Comparison of ENCODE assay signal across 1 cellular context in the genomic region with DNA sequence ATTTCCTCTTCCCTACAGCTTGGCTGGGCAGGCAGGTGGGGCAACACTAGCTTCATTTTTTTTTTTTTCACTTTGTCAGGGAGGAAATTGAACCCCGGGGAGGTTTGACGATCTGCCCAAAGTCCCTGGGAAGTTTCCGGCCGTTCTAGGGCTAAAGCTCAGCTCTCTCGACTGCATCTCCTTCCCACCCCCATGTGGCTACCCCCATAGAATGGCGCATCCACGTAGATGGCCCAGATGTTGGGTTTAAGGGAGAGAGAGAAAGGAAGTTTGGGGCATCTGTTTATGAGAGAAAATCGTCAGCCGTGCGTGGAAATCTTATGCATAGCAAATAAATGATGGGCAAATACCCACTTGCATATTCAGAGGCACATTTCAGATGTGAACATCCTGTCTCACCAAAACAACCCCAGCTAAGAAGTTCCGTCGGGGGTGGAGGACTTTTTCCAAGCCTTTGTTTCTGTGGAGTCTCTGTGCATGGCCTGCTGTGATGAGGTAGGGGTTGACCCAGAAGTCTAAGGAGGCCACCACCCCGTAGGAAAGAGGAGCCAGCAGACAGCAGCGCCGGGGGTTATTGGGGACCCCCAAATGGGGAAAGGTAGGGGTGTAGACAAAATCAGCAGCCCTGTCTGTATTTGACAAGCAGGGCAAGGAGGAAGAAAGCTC.
TF ChIP-seq lines count a peak whose summit lies in the region.

No MANE protein-coding gene starts in this region.

TF ChIP-seq in GM23338, 12 proteins besides CTCF, POLR2A, EP300 and RAD21 (continued from another document):
- TF ChIP-seq, protein P1, sequence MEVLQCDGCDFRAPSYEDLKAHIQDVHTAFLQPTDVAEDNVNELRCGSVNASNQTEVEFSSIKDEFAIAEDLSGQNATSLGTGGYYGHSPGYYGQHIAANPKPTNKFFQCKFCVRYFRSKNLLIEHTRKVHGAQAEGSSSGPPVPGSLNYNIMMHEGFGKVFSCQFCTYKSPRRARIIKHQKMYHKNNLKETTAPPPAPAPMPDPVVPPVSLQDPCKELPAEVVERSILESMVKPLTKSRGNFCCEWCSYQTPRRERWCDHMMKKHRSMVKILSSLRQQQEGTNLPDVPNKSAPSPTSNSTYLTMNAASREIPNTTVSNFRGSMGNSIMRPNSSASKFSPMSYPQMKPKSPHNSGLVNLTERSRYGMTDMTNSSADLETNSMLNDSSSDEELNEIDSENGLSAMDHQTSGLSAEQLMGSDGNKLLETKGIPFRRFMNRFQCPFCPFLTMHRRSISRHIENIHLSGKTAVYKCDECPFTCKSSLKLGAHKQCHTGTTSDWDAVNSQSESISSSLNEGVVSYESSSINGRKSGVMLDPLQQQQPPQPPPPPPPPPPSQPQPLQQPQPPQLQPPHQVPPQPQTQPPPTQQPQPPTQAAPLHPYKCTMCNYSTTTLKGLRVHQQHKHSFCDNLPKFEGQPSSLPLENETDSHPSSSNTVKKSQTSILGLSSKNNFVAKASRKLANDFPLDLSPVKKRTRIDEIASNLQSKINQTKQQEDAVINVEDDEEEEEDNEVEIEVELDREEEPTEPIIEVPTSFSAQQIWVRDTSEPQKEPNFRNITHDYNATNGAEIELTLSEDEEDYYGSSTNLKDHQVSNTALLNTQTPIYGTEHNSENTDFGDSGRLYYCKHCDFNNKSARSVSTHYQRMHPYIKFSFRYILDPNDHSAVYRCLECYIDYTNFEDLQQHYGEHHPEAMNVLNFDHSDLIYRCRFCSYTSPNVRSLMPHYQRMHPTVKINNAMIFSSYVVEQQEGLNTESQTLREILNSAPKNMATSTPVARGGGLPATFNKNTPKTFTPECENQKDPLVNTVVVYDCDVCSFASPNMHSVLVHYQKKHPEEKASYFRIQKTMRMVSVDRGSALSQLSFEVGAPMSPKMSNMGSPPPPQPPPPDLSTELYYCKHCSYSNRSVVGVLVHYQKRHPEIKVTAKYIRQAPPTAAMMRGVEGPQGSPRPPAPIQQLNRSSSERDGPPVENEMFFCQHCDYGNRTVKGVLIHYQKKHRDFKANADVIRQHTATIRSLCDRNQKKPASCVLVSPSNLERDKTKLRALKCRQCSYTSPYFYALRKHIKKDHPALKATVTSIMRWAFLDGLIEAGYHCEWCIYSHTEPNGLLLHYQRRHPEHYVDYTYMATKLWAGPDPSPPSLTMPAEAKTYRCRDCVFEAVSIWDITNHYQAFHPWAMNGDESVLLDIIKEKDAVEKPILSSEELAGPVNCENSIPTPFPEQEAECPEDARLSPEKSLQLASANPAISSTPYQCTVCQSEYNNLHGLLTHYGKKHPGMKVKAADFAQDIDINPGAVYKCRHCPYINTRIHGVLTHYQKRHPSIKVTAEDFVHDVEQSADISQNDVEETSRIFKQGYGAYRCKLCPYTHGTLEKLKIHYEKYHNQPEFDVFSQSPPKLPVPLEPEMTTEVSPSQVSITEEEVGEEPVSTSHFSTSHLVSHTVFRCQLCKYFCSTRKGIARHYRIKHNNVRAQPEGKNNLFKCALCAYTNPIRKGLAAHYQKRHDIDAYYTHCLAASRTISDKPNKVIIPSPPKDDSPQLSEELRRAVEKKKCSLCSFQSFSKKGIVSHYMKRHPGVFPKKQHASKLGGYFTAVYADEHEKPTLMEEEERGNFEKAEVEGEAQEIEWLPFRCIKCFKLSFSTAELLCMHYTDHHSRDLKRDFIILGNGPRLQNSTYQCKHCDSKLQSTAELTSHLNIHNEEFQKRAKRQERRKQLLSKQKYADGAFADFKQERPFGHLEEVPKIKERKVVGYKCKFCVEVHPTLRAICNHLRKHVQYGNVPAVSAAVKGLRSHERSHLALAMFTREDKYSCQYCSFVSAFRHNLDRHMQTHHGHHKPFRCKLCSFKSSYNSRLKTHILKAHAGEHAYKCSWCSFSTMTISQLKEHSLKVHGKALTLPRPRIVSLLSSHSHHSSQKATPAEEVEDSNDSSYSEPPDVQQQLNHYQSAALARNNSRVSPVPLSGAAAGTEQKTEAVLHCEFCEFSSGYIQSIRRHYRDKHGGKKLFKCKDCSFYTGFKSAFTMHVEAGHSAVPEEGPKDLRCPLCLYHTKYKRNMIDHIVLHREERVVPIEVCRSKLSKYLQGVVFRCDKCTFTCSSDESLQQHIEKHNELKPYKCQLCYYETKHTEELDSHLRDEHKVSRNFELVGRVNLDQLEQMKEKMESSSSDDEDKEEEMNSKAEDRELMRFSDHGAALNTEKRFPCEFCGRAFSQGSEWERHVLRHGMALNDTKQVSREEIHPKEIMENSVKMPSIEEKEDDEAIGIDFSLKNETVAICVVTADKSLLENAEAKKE (CRISPR knock-in tag; IDR thresholded peaks at IDR 0.05) = no peak
